Comparison of ENCODE assay signal across 1 cellular context in the genomic region with DNA sequence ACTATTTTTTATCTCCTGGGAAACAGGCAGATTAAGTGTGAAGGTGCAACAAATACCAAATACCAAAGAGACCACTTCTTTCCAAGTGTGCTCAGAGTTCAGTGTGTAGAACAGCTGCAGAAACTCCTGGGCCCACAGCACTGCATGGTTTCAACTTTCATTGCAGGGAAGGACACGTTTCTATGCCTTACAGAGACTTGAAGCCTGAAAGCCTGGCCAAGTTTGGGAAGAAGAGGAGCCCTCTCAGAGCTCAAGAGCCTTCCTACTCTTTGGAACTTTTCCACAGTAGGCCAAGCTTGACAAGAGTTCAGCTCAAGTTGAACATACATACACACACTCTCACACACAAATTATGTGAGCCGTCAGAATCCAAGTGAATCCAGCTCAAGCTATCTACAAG.
TF ChIP-seq lines count a peak whose summit lies in the region.

No MANE protein-coding gene starts in this region.

TF ChIP-seq in endothelial cell of umbilical vein, 7 proteins besides CTCF, POLR2A, EP300 and RAD21:
- TF ChIP-seq GATA2 (IDR thresholded peaks at IDR 0.05; ENCODE audit: insufficient read depth, insufficient read length, low read depth, low read length) (no peak), FOS (IDR thresholded peaks at IDR 0.05; ENCODE audit: borderline replicate concordance, insufficient read depth, low read length) (no peak), EZH2 (IDR thresholded peaks at IDR 0.05; ENCODE audit: borderline replicate concordance, low read depth, low read length, severe bottlenecking) (no peak), JUN (IDR thresholded peaks at IDR 0.05; ENCODE audit: borderline replicate concordance, insufficient read depth, insufficient read length, low read depth) (no peak), MAX (IDR thresholded peaks at IDR 0.05; ENCODE audit: insufficient read depth, insufficient read length) (no peak)
